ENCODE assay signal across 2 cellular contexts in genomic region chr15:64044315-64045105, GRCh38.
TF ChIP-seq lines count a peak whose summit lies in the region.

No MANE protein-coding gene starts in this region.

TF ChIP-seq in K562, 482 proteins besides CTCF, POLR2A, EP300 and RAD21:
- TF ChIP-seq, protein P1, sequence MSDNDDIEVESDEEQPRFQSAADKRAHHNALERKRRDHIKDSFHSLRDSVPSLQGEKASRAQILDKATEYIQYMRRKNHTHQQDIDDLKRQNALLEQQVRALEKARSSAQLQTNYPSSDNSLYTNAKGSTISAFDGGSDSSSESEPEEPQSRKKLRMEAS (CRISPR knock-in tag; IDR thresholded peaks at IDR 0.05): 0 out of 2 replicates have a peak, but pooled peaks have one; percentile 17
- peak; percentile 58; the same call in 1 of the 2 replicates for TF ChIP-seq NFIC (IDR thresholded peaks at IDR 0.05)
- TF ChIP-seq PRMT5 (CRISPR knock-in tag; IDR thresholded peaks at IDR 0.05): no peak

TF ChIP-seq in SK-N-SH, 30 proteins besides CTCF, POLR2A, EP300 and RAD21:
- TF ChIP-seq, protein P2, sequence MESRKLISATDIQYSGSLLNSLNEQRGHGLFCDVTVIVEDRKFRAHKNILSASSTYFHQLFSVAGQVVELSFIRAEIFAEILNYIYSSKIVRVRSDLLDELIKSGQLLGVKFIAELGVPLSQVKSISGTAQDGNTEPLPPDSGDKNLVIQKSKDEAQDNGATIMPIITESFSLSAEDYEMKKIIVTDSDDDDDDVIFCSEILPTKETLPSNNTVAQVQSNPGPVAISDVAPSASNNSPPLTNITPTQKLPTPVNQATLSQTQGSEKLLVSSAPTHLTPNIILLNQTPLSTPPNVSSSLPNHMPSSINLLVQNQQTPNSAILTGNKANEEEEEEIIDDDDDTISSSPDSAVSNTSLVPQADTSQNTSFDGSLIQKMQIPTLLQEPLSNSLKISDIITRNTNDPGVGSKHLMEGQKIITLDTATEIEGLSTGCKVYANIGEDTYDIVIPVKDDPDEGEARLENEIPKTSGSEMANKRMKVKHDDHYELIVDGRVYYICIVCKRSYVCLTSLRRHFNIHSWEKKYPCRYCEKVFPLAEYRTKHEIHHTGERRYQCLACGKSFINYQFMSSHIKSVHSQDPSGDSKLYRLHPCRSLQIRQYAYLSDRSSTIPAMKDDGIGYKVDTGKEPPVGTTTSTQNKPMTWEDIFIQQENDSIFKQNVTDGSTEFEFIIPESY (IDR thresholded peaks at IDR 0.05; ENCODE audit: borderline replicate concordance, low read depth): no peak
- no peak for TF ChIP-seq USF1 (IDR thresholded peaks at IDR 0.05; ENCODE audit: borderline replicate concordance, low read depth)
- no peak for TF ChIP-seq TEAD4 (IDR thresholded peaks at IDR 0.05; ENCODE audit: borderline replicate concordance, insufficient read depth)
- no peak for TF ChIP-seq SMC3 (IDR thresholded peaks at IDR 0.05; ENCODE audit: low read depth, low read length)
- no peak for TF ChIP-seq FOSL2 (IDR thresholded peaks at IDR 0.05; ENCODE audit: borderline replicate concordance, low read depth)
- TF ChIP-seq TCF12 (IDR thresholded peaks at IDR 0.05): no peak
- TF ChIP-seq SIN3A (IDR thresholded peaks at IDR 0.05; ENCODE audit: borderline replicate concordance, low read depth, low read length): no peak
- TF ChIP-seq TAF1 (IDR thresholded peaks at IDR 0.05; ENCODE audit: borderline replicate concordance, low read depth, low read length): no peak
- no peak for TF ChIP-seq MXI1 (IDR thresholded peaks at IDR 0.05; ENCODE audit: low read depth, low read length)
- no peak for TF ChIP-seq GABPA (IDR thresholded peaks at IDR 0.05; ENCODE audit: low read depth)
- no peak for TF ChIP-seq NFIC (IDR thresholded peaks at IDR 0.05; ENCODE audit: borderline replicate concordance)
- TF ChIP-seq YY1 (IDR thresholded peaks at IDR 0.05; ENCODE audit: low read depth): no peak
- no peak for TF ChIP-seq RCOR1 (IDR thresholded peaks at IDR 0.05; ENCODE audit: low read length)
- TF ChIP-seq POLR2AphosphoS5 (IDR thresholded peaks at IDR 0.05; ENCODE audit: low read depth, low read length): no peak
- TF ChIP-seq ELF1 (IDR thresholded peaks at IDR 0.05): no peak
